In genomic region chr10:98959486-98959885, GRCh38 we compare ENCODE assay signal across 15 cellular contexts.
DNase-seq lines count a peak whose midpoint lies in the region; ATAC-seq and TF ChIP-seq lines count a peak whose summit lies in the region.
"Had no signal": no experiment of that assay in that cellular context is flagged by ENCODE, and none has a peak within 500 bp of the region (broad histone marks: within the 10 kb centered on the region; RNA-seq: fewer than 3 reads in every experiment).

No MANE protein-coding gene starts in this region.

- no peak overlapping the region for H3K4me2 ChIP-seq in mesenchymal stem cell (ENCODE audit: low read length, poor library complexity, severe bottlenecking)

- no peak overlapping the region for H3K4me3 ChIP-seq in HAP-1
- no peak overlapping the region for H3K4me3 ChIP-seq in esophagus muscularis mucosa
- H3K4me3 ChIP-seq in mesenchymal stem cell (ENCODE audit: insufficient read depth in 1 of 2, low read depth in 1 of 2, low read length in 2 of 2), result no peak overlapping the region
- no peak overlapping the region for H3K4me3 ChIP-seq in sigmoid colon
- H3K4me3 ChIP-seq: GM23248 had no signal

- H4K91ac ChIP-seq in mesenchymal stem cell (ENCODE audit: low read length), result no peak overlapping the region

- H4K8ac ChIP-seq in mesenchymal stem cell (ENCODE audit: low read length), result no peak overlapping the region

- H3K27me3 ChIP-seq in HAP-1 (ENCODE audit: low read depth) (no peaks in the 10 kb centered on the region), esophagus muscularis mucosa (no peaks in the 10 kb centered on the region), mesenchymal stem cell (ENCODE audit: control insufficient read depth in 1 of 2, insufficient read depth in 1 of 2, low read length in 2 of 2) (no peaks in the 10 kb centered on the region), sigmoid colon (no peaks in the 10 kb centered on the region)

- in situ Hi-C loops in HAP-1 (cut with MboI; ENCODE audit: low sequenced_read_pairs), result no loop called here

- no peak overlapping the region for H2AK5ac ChIP-seq in mesenchymal stem cell (ENCODE audit: low read length, severe bottlenecking)

- no peak overlapping the region for H3K9ac ChIP-seq in mesenchymal stem cell (ENCODE audit: low read length)
- H3K9ac ChIP-seq: GM23248 had no signal

- peaks cover 21% of the 10 kb centered on the region for H3K4me1 ChIP-seq in HAP-1
- peaks cover 0 to 46% (median 40%) of the 10 kb centered on the region in 4 donors for H3K4me1 ChIP-seq in esophagus muscularis mucosa
- H3K4me1 ChIP-seq in mesenchymal stem cell (ENCODE audit: control insufficient read depth, insufficient read depth, low read depth, low read length), result no peaks in the 10 kb centered on the region
- H3K4me1 ChIP-seq in sigmoid colon, result peaks cover 0 to 42% (median 32%) of the 10 kb centered on the region in 4 donors

- H2AFZ ChIP-seq in mesenchymal stem cell (ENCODE audit: low read depth, low read length), result no peak overlapping the region
- H2AFZ ChIP-seq: GM23248 had no signal

- no peaks in the 10 kb centered on the region for H3K9me3 ChIP-seq in HAP-1
- no peaks in the 10 kb centered on the region for H3K9me3 ChIP-seq in esophagus muscularis mucosa
- H3K9me3 ChIP-seq in mesenchymal stem cell (ENCODE audit: control insufficient read depth, low read length), result no peaks in the 10 kb centered on the region
- no peaks in the 10 kb centered on the region for H3K9me3 ChIP-seq in sigmoid colon

- WGBS in esophagus muscularis mucosa, result 18% methylated on average over 2 of the region's 2 CpGs
- WGBS in mesenchymal stem cell, result 29% methylated on average over 1 of the region's 2 CpGs
- WGBS in sigmoid colon, 2 donors, result 29 to 40% methylated on average over 2 of the region's 2 CpGs

- TF ChIP-seq POLR2A in esophagus muscularis mucosa (IDR thresholded peaks at IDR 0.05; ENCODE audit: low read depth) (no peak), sigmoid colon (IDR thresholded peaks at IDR 0.05) (no peak)

- H3K18ac ChIP-seq in mesenchymal stem cell (ENCODE audit: low read depth in 1 of 2, low read length in 2 of 2), result no peak overlapping the region

- H2BK15ac ChIP-seq in mesenchymal stem cell (ENCODE audit: low read depth, poor library complexity, severe bottlenecking), result no peak overlapping the region

- DNase-seq in HAP-1 (ENCODE audit: low spot score in 2 of 2), result peak; percentile 56 to 92
- no peak for DNase-seq in esophagus muscularis mucosa (ENCODE audit: extremely low spot score)
- DNase-seq in mesenchymal stem cell, result peak; percentile 16
- no peak for DNase-seq in sigmoid colon
- DNase-seq in activated CD4-positive, alpha-beta T cell treated with anti-CD3 and anti-CD28 coated beads, Interleukin-2, amount 50 U/mL, for 4 hours, result no peak
- no peak for DNase-seq in mesenteric fat pad (ENCODE audit: low spot score)
- DNase-seq: CD8-positive, alpha-beta T cell; COR-L47; DMS153; DND-41; GDM1; GM23248 had no signal

- H3K4ac ChIP-seq in mesenchymal stem cell (ENCODE audit: low read depth in 1 of 2, low read length in 2 of 2), result no peak overlapping the region

- H3K23ac ChIP-seq in mesenchymal stem cell (ENCODE audit: low read length in 2 of 2), result no peak overlapping the region

- H3K36me3 ChIP-seq in HAP-1 (replicated peaks) (no peaks in the 10 kb centered on the region), esophagus muscularis mucosa (no peaks in the 10 kb centered on the region), mesenchymal stem cell (ENCODE audit: control insufficient read depth in 1 of 2, insufficient read depth in 2 of 2, low read depth in 1 of 2, low read length in 2 of 2) (no peaks in the 10 kb centered on the region), sigmoid colon (no peaks in the 10 kb centered on the region)

- peak overlapping the region; percentile 68 to 77 (median 72) for H3K27ac ChIP-seq in esophagus muscularis mucosa (replicated peaks in 1 of 4)
- H3K27ac ChIP-seq in mesenchymal stem cell (ENCODE audit: low read length, poor library complexity, severe bottlenecking), result no peak overlapping the region
- H3K27ac ChIP-seq in sigmoid colon, result peak overlapping the region; percentile 4 to 65 (median 23)
- H3K27ac ChIP-seq: 22Rv1, GM23248 had no signal

- no peak for TF ChIP-seq EP300 in esophagus muscularis mucosa (IDR thresholded peaks at IDR 0.05)
- TF ChIP-seq EP300 in sigmoid colon (IDR thresholded peaks at IDR 0.05), result no peak

- ATAC-seq in HG02678 (IDR thresholded peaks at IDR 0.05; ENCODE audit: unreplicated experiment) (no peak), HG03439 (IDR thresholded peaks at IDR 0.05; ENCODE audit: unreplicated experiment) (no peak)
- ATAC-seq: CD8-positive, alpha-beta T cell had no signal

- no peak overlapping the region for H2BK5ac ChIP-seq in mesenchymal stem cell (ENCODE audit: low read depth, low read length, poor library complexity, severe bottlenecking)

- no peak overlapping the region for H2BK12ac ChIP-seq in mesenchymal stem cell (ENCODE audit: low read length in 2 of 2)

- intact Hi-C loops in esophagus muscularis mucosa (cut with DNase I), result no loop called here
- intact Hi-C loops in sigmoid colon (cut with DNase I), result no loop called here

- H3K79me1 ChIP-seq in mesenchymal stem cell (replicated peaks; ENCODE audit: low read length, poor library complexity, severe bottlenecking), result no peaks in the 10 kb centered on the region

- no peak overlapping the region for H3K14ac ChIP-seq in mesenchymal stem cell (ENCODE audit: low read length in 2 of 2)

- H2BK120ac ChIP-seq in mesenchymal stem cell (ENCODE audit: low read depth, low read length), result no peak overlapping the region

- TF ChIP-seq CTCF in esophagus muscularis mucosa (IDR thresholded peaks at IDR 0.05), result no peak
- TF ChIP-seq CTCF in sigmoid colon (IDR thresholded peaks at IDR 0.05), result no peak

Comparison
In these comparisons a context has a peak if more than half of its experiments do, and no peak if none do; other contexts are left out.
1. DNase-seq: peak in HAP-1 (2 of 2) and mesenchymal stem cell (single experiment); none in esophagus muscularis mucosa (single experiment), sigmoid colon (single experiment), activated CD4-positive, alpha-beta T cell treated with anti-CD3 and anti-CD28 coated beads, Interleukin-2, amount 50 U/mL, for 4 hours (0 of 2) and mesenteric fat pad (single experiment).